8 cellular contexts compared by ENCODE assay signal in genomic region chr6:37624606-37625574, GRCh38.
A peak's percentile ranks its signal among the peaks of the same experiment; 100 is the strongest.
DNase-seq lines count a peak whose midpoint lies in the region; ATAC-seq and TF ChIP-seq lines count a peak whose summit lies in the region.

No MANE protein-coding gene starts in this region.

- peak overlapping the region; percentile 59 for H3K4me2 ChIP-seq in HCT116 (ENCODE audit: low read length)

- no peak overlapping the region; the same call in 1 of the 2 replicates for H3K27ac ChIP-seq in HCT116 (ENCODE audit: low read depth, low read length)

- no peak for TF ChIP-seq CTCF in HCT116 (IDR thresholded peaks at IDR 0.05 in 2 of 3, conservative IDR thresholded peaks at IDR 0.05 in 1 of 3; ENCODE audit: borderline replicate concordance in 1 of 3, insufficient read depth in 1 of 3, low read depth in 2 of 3, low read length in 2 of 3)
- TF ChIP-seq CTCF in WTC11 (IDR thresholded peaks at IDR 0.05), result no peak

- H3K9ac ChIP-seq in HCT116 (ENCODE audit: low read length), result peak overlapping the region; percentile 7; the same call in 1 of the 2 replicates

- no peak overlapping the region for H3K27ac Mint-ChIP-seq in WTC11
- peak overlapping the region; percentile 28 for H3K27ac Mint-ChIP-seq in stimulated activated memory B cell treated with anti-CD40 and anti-IgM and Interleukin-4, amounts not matched to agents 10 μg/mL and 1 μg/mL and 100 μg/mL, for 72 hours
- H3K27ac Mint-ChIP-seq in activated T-helper 2 cell treated with anti-CD3 and anti-CD28 coated beads, Interferon-gamma antibody, Interleukin-2, Interleukin-4, amounts not matched to agents 10 μg/mL and 5 μg/mL and 100 μg/mL, durations not matched to agents 14 hours and 24 hours and 36 hours, result no peak overlapping the region

- H3K9me2 ChIP-seq in HCT116 (ENCODE audit: insufficient read depth), result no peaks in the 10 kb centered on the region

- peak; percentile 54 for DNase-seq in AG08395 (ENCODE audit: low spot score)
- DNase-seq in HCT116 (ENCODE audit: low read depth, low spot score), result no peak
- DNase-seq in WTC11 (ENCODE audit: low spot score), result no peak
- peak; percentile 61 for DNase-seq in glomerular visceral epithelial cell (ENCODE audit: extremely low spot score)
- no peak for DNase-seq in activated T-helper 2 cell treated with anti-CD3 and anti-CD28 coated beads, Interferon-gamma antibody, Interleukin-2, Interleukin-4, amounts not matched to agents 10 μg/mL and 5 μg/mL and 100 μg/mL, durations not matched to agents 14 hours and 24 hours and 36 hours (ENCODE audit: low spot score)
- no peak for DNase-seq in DMS114 treated with DMSO at 0.1 percent for 48 hours (lab: John Stamatoyannopoulos, UW; ENCODE audit: unreplicated experiment)

- H3K9me3 ChIP-seq in HCT116 (ENCODE audit: control insufficient read depth in 1 of 2, insufficient read depth in 1 of 2, low read depth in 1 of 2, low read length in 2 of 2), result no peaks in the 10 kb centered on the region

- peak overlapping the region; percentile 18 to 42 for H3K4me3 ChIP-seq in HCT116 (replicated peaks in 1 of 2; ENCODE audit: low read depth in 1 of 2, low read length in 2 of 2)

- no peaks in the 10 kb centered on the region for H3K36me3 Mint-ChIP-seq in WTC11
- no peaks in the 10 kb centered on the region for H3K36me3 Mint-ChIP-seq in stimulated activated memory B cell treated with anti-CD40 and anti-IgM and Interleukin-4, amounts not matched to agents 10 μg/mL and 1 μg/mL and 100 μg/mL, for 72 hours
- no peaks in the 10 kb centered on the region for H3K36me3 Mint-ChIP-seq in activated T-helper 2 cell treated with anti-CD3 and anti-CD28 coated beads, Interferon-gamma antibody, Interleukin-2, Interleukin-4, amounts not matched to agents 10 μg/mL and 5 μg/mL and 100 μg/mL, durations not matched to agents 14 hours and 24 hours and 36 hours (ENCODE audit: low read depth)

- POLR2A ChIA-PET in HCT116 (lab: Charles Lee) (no interaction called here), WTC11 (lab: Charles Lee) (no interaction called here)

- intact Hi-C loops in HCT116 (cut with micrococcal nuclease), result no loop called here
- intact Hi-C loops in activated T-helper 2 cell treated with anti-CD3 and anti-CD28 coated beads, Interferon-gamma antibody, Interleukin-2, Interleukin-4, amounts not matched to agents 10 μg/mL and 5 μg/mL and 100 μg/mL, durations not matched to agents 14 hours and 24 hours and 36 hours (cut with micrococcal nuclease), result no loop called here

- TF ChIP-seq POLR2A in HCT116 (IDR thresholded peaks at IDR 0.05; ENCODE audit: borderline replicate concordance, extremely low read depth, insufficient read depth, insufficient read length), result no peak

- CTCF ChIA-PET in HCT116 (lab: Charles Lee) (no interaction called here), WTC11 (lab: Charles Lee) (interaction anchor here (0.7 to 1.3 kb wide), 3 partner anchors 17 to 59 kb away, joined by 3 read pairs; no protein-coding TSS in a partner anchor)

- peaks cover 16 to 58% of the 10 kb centered on the region in 2 experiments for H3K4me1 ChIP-seq in HCT116 (ENCODE audit: control insufficient read depth in 1 of 2, insufficient read depth in 2 of 2, low read length in 2 of 2)

- RAD21 ChIA-PET in HCT116 (lab: Charles Lee; ENCODE audit: low non-redundant PET in 1 of 2, low total read pairs in 2 of 2, uncharacterized antibody in 2 of 2, unreplicated experiment in 2 of 2), result no interaction called here

- H3K79me2 ChIP-seq in HCT116 (ENCODE audit: insufficient read depth, low read length), result no peaks in the 10 kb centered on the region

- H3K9me3 Mint-ChIP-seq in WTC11, result no peaks in the 10 kb centered on the region
- H3K9me3 Mint-ChIP-seq in stimulated activated memory B cell treated with anti-CD40 and anti-IgM and Interleukin-4, amounts not matched to agents 10 μg/mL and 1 μg/mL and 100 μg/mL, for 72 hours, result no peaks in the 10 kb centered on the region
- H3K9me3 Mint-ChIP-seq in activated T-helper 2 cell treated with anti-CD3 and anti-CD28 coated beads, Interferon-gamma antibody, Interleukin-2, Interleukin-4, amounts not matched to agents 10 μg/mL and 5 μg/mL and 100 μg/mL, durations not matched to agents 14 hours and 24 hours and 36 hours, result no peaks in the 10 kb centered on the region

- no peaks in the 10 kb centered on the region for H3K36me3 ChIP-seq in HCT116 (ENCODE audit: control insufficient read depth in 1 of 2, insufficient read depth in 2 of 2, low read length in 2 of 2)

- H3K27me3 ChIP-seq in HCT116 (ENCODE audit: insufficient read depth, low read length), result no peaks in the 10 kb centered on the region

- ATAC-seq in HCT116 (peak; percentile 75), WTC11 (peak; percentile 24; the same call in 1 of the 2 replicates), GM19395 (IDR thresholded peaks at IDR 0.05; ENCODE audit: unreplicated experiment) (no peak)
- peak; percentile 66 for ATAC-seq in stimulated activated memory B cell treated with anti-CD40 and anti-IgM and Interleukin-4, amounts not matched to agents 10 μg/mL and 1 μg/mL and 100 μg/mL, for 72 hours

- no peak overlapping the region for H2AFZ ChIP-seq in HCT116 (ENCODE audit: low read depth, low read length, poor library complexity, severe bottlenecking)

- TF ChIP-seq RAD21 in HCT116 (IDR thresholded peaks at IDR 0.05; ENCODE audit: low read depth), result no peak

- no peaks in the 10 kb centered on the region for H4K20me1 ChIP-seq in HCT116 (ENCODE audit: insufficient read depth)

- no TSS peak for BruUV-seq in HCT116 (replicated peaks; lab: Mats Ljungman, UMichigan)

- peak overlapping the region; percentile 29; the same call in 1 of the 2 replicates for H3K4me3 Mint-ChIP-seq in WTC11
- H3K4me3 Mint-ChIP-seq in stimulated activated memory B cell treated with anti-CD40 and anti-IgM and Interleukin-4, amounts not matched to agents 10 μg/mL and 1 μg/mL and 100 μg/mL, for 72 hours, result no peak overlapping the region
- no peak overlapping the region for H3K4me3 Mint-ChIP-seq in activated T-helper 2 cell treated with anti-CD3 and anti-CD28 coated beads, Interferon-gamma antibody, Interleukin-2, Interleukin-4, amounts not matched to agents 10 μg/mL and 5 μg/mL and 100 μg/mL, durations not matched to agents 14 hours and 24 hours and 36 hours (ENCODE audit: low read depth)

- H3K27me3 Mint-ChIP-seq in WTC11 (ENCODE audit: low read depth), result peaks cover 11% of the 10 kb centered on the region
- peaks cover 10% of the 10 kb centered on the region for H3K27me3 Mint-ChIP-seq in stimulated activated memory B cell treated with anti-CD40 and anti-IgM and Interleukin-4, amounts not matched to agents 10 μg/mL and 1 μg/mL and 100 μg/mL, for 72 hours
- peaks cover 18% of the 10 kb centered on the region for H3K27me3 Mint-ChIP-seq in activated T-helper 2 cell treated with anti-CD3 and anti-CD28 coated beads, Interferon-gamma antibody, Interleukin-2, Interleukin-4, amounts not matched to agents 10 μg/mL and 5 μg/mL and 100 μg/mL, durations not matched to agents 14 hours and 24 hours and 36 hours (ENCODE audit: low read depth)

- H3K4me1 Mint-ChIP-seq in WTC11, result peaks cover 8% of the 10 kb centered on the region
- H3K4me1 Mint-ChIP-seq in stimulated activated memory B cell treated with anti-CD40 and anti-IgM and Interleukin-4, amounts not matched to agents 10 μg/mL and 1 μg/mL and 100 μg/mL, for 72 hours, result peaks cover 53% of the 10 kb centered on the region
- H3K4me1 Mint-ChIP-seq in activated T-helper 2 cell treated with anti-CD3 and anti-CD28 coated beads, Interferon-gamma antibody, Interleukin-2, Interleukin-4, amounts not matched to agents 10 μg/mL and 5 μg/mL and 100 μg/mL, durations not matched to agents 14 hours and 24 hours and 36 hours (ENCODE audit: low read depth), result peaks cover 24% of the 10 kb centered on the region

TF ChIP-seq in HCT116, 20 proteins besides CTCF, POLR2A, EP300 and RAD21:
- TF ChIP-seq MAX (IDR thresholded peaks at IDR 0.05) (no peak), POLR2AphosphoS5 (IDR thresholded peaks at IDR 0.05; ENCODE audit: low read depth, low read length) (0 out of 2 replicates have a peak, but pooled peaks have one; percentile 24), EZH2 (IDR thresholded peaks at IDR 0.05) (no peak), SIN3A (IDR thresholded peaks at IDR 0.05; ENCODE audit: low read depth) (no peak), ZFX (IDR thresholded peaks at IDR 0.05) (no peak)
TF ChIP-seq in HCT116: peak in this region for 1.

TF ChIP-seq in WTC11, 78 proteins besides CTCF, POLR2A, EP300 and RAD21:
- TF ChIP-seq ZNF425 (CRISPR knock-in tag; conservative IDR thresholded peaks at IDR 0.05), result no peak
- TF ChIP-seq ZMAT4 (CRISPR knock-in tag; IDR thresholded peaks at IDR 0.05), result no peak

Comparison
In these comparisons a context has a peak if more than half of its experiments do, and no peak if none do; other contexts are left out.
1. DNase-seq: peak in AG08395 (single experiment) and glomerular visceral epithelial cell (single experiment); none in HCT116 (single experiment), WTC11 (single experiment), activated T-helper 2 cell treated with anti-CD3 and anti-CD28 coated beads, Interferon-gamma antibody, Interleukin-2, Interleukin-4, amounts not matched to agents 10 μg/mL and 5 μg/mL and 100 μg/mL, durations not matched to agents 14 hours and 24 hours and 36 hours (single experiment) and DMS114 treated with DMSO at 0.1 percent for 48 hours (single experiment).